ENCODE assay signal across 8 cellular contexts in the genomic region with DNA sequence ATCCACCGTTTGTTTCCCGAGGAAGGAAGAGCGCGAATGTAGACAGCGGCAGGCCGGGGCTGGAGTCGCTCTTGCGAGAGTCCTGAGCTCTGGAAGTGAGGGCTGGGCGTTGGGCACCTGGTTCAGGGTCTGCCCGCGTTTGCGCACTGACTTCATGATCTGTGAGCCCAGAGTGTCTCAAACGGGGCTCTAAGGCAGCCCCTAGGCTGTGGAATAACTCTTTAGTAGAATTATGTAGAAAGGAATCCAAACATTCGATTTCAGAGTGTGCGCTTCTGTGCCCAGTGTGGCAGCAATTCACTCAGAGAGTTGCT. TPM values are rescaled to one million over a fixed set of nuclear protein-coding genes. Genes with fewer than 3 reads are reported as not detected.
DNase-seq lines count a peak whose midpoint lies in the region; ATAC-seq, FAIRE-seq and TF ChIP-seq lines count a peak whose summit lies in the region.

No MANE protein-coding gene starts in this region.

- CTCF ChIA-PET in endothelial cell of umbilical vein (lab: Charles Lee) = interaction anchor here (0.7 to 2.5 kb wide), 7 partner anchors 10 to 221 kb away, joined by 3 to 10 read pairs (median 3); no protein-coding TSS in a partner anchor

- no peak for TF ChIP-seq EP300 in neural cell (conservative IDR thresholded peaks at IDR 0.05; ENCODE audit: poor library complexity, severe bottlenecking)

- DNase-seq in AG08396 (ENCODE audit: low spot score) (peak; percentile 27), NT2/D1 (ENCODE audit: low read depth, low spot score) (no peak), endothelial cell of umbilical vein (ENCODE audit: low read depth, low spot score) (no peak), CD1c-positive myeloid dendritic cell (ENCODE audit: extremely low spot score) (no peak), KG1 (lab: John Stamatoyannopoulos, UW) (no peak), DMS53 (lab: John Stamatoyannopoulos, UW) (no peak)

- H3K36me3 ChIP-seq in NT2/D1 (ENCODE audit: insufficient read depth, insufficient read length, low read length) (no peaks in the 10 kb centered on the region), endothelial cell of umbilical vein (ENCODE audit: control insufficient read depth in 2 of 2, extremely low read depth in 1 of 2, insufficient read depth in 2 of 2, low read length in 2 of 2) (no peaks in the 10 kb centered on the region), neural cell (ENCODE audit: insufficient read depth, low read length) (no peaks in the 10 kb centered on the region)

- H3K4me2 ChIP-seq in endothelial cell of umbilical vein (ENCODE audit: insufficient read depth, low read length) (peak overlapping the region; percentile 64), neural cell (ENCODE audit: low read length) (peak overlapping the region; percentile 83)

- peak overlapping the region; percentile 84 for H3K9ac ChIP-seq in NT2/D1 (ENCODE audit: insufficient read length, low read depth)
- H3K9ac ChIP-seq in endothelial cell of umbilical vein (replicated peaks; ENCODE audit: extremely low read depth, insufficient read depth, low read length) = no peak overlapping the region
- H3K9ac ChIP-seq in neural cell (ENCODE audit: low read length) = peak overlapping the region; percentile 38

- POLR2A ChIA-PET in endothelial cell of umbilical vein (lab: Charles Lee) = no interaction called here

- no peaks in the 10 kb centered on the region for H3K9me2 ChIP-seq in neural cell (ENCODE audit: insufficient read depth, low read length)

- TF ChIP-seq CTCF in endothelial cell of umbilical vein (IDR thresholded peaks at IDR 0.05; ENCODE audit: extremely low read depth in 1 of 2, insufficient read depth in 1 of 2, low read depth in 1 of 2, low read length in 2 of 2) (no peak), neural cell (IDR thresholded peaks at IDR 0.05; ENCODE audit: poor library complexity, severe bottlenecking) (no peak)

- no peaks in the 10 kb centered on the region for H3K9me1 ChIP-seq in endothelial cell of umbilical vein (replicated peaks; ENCODE audit: control insufficient read depth, extremely low read depth, insufficient read depth, low read length)

- ATAC-seq in GM18873 (IDR thresholded peaks at IDR 0.05; ENCODE audit: low FRiP score, unreplicated experiment) = no peak

- BruUV-seq in endothelial cell of umbilical vein (replicated peaks; lab: Mats Ljungman, UMichigan) = no TSS peak

- dilution Hi-C loops in endothelial cell of umbilical vein (cut with MboI; ENCODE audit: extremely low pct_ligation_motif_present, low sequenced_read_pairs) = no loop called here

- intact Hi-C loops in endothelial cell of umbilical vein (cut with micrococcal nuclease) = no loop called here

- H3K4me3 ChIP-seq in NT2/D1 (ENCODE audit: insufficient read length, low read depth) (peak overlapping the region; percentile 43), endothelial cell of umbilical vein (replicated peaks in 1 of 3; ENCODE audit: insufficient read depth in 1 of 3, low read depth in 1 of 3, low read length in 3 of 3) (peak overlapping the region; percentile 4 to 42 (median 35)), neural cell (ENCODE audit: low read length) (peak overlapping the region; percentile 71)

- H2AFZ ChIP-seq in endothelial cell of umbilical vein (ENCODE audit: low read depth, low read length) = peak overlapping the region; percentile 90
- H2AFZ ChIP-seq in neural cell (ENCODE audit: low read depth, low read length) = no peak overlapping the region

- no peak for TF ChIP-seq RAD21 in neural cell (conservative IDR thresholded peaks at IDR 0.05)

- FAIRE-seq in endothelial cell of umbilical vein (lab: Jason Lieb, UNC) = no peak

- H4K20me1 ChIP-seq in endothelial cell of umbilical vein (replicated peaks; ENCODE audit: control insufficient read depth, extremely low read depth, insufficient read depth, low read length) (no peaks in the 10 kb centered on the region), neural cell (ENCODE audit: insufficient read depth) (no peaks in the 10 kb centered on the region)

- H3K27me3 ChIP-seq in NT2/D1 (ENCODE audit: insufficient read depth, insufficient read length) (peaks cover 49% of the 10 kb centered on the region), endothelial cell of umbilical vein (ENCODE audit: control insufficient read depth in 2 of 2, insufficient read depth in 2 of 2, low read length in 2 of 2) (peaks cover 11 to 17% of the 10 kb centered on the region in 2 experiments), neural cell (ENCODE audit: insufficient read depth, low read depth, low read length) (peaks cover 43% of the 10 kb centered on the region)

- no peaks in the 10 kb centered on the region for H3F3A ChIP-seq in neural cell (ENCODE audit: insufficient read depth, low read length, poor library complexity, severe bottlenecking)

- no peaks in the 10 kb centered on the region for H3K79me2 ChIP-seq in endothelial cell of umbilical vein (ENCODE audit: control insufficient read depth, insufficient read depth, low read length)
- no peaks in the 10 kb centered on the region for H3K79me2 ChIP-seq in neural cell (replicated peaks; ENCODE audit: insufficient read depth, low read length)

- H3K9me3 ChIP-seq in NT2/D1 (ENCODE audit: insufficient read depth, low read length) (peaks cover 7% of the 10 kb centered on the region; the same call in 1 of the 2 replicates), endothelial cell of umbilical vein (replicated peaks; ENCODE audit: control insufficient read depth, insufficient read depth, low read length) (no peaks in the 10 kb centered on the region), neural cell (ENCODE audit: low read length) (peaks cover 5% of the 10 kb centered on the region)

- H3K4me1 ChIP-seq in NT2/D1 (ENCODE audit: insufficient read depth, insufficient read length) = peaks cover 18% of the 10 kb centered on the region
- H3K4me1 ChIP-seq in endothelial cell of umbilical vein (ENCODE audit: control insufficient read depth, extremely low read depth, insufficient read depth, low read length) = peaks cover 16% of the 10 kb centered on the region

- no peak for TF ChIP-seq POLR2A in endothelial cell of umbilical vein (IDR thresholded peaks at IDR 0.05; ENCODE audit: low read depth, low read length)

- no peak overlapping the region for H3K27ac ChIP-seq in endothelial cell of umbilical vein (ENCODE audit: insufficient read depth, low read depth, low read length)
- no peak overlapping the region for H3K27ac ChIP-seq in neural cell (ENCODE audit: low read length)

TF ChIP-seq in endothelial cell of umbilical vein, 7 proteins besides CTCF, POLR2A, EP300 and RAD21:
- TF ChIP-seq MYC (IDR thresholded peaks at IDR 0.05; ENCODE audit: low read depth, low read length) (no peak), EZH2 (IDR thresholded peaks at IDR 0.05; ENCODE audit: borderline replicate concordance, low read depth, low read length, severe bottlenecking) (no peak), POLR2AphosphoS5 (IDR thresholded peaks at IDR 0.05; ENCODE audit: insufficient read depth, low read depth, low read length) (no peak), GATA2 (IDR thresholded peaks at IDR 0.05; ENCODE audit: insufficient read depth, insufficient read length, low read depth, low read length) (no peak), JUN (IDR thresholded peaks at IDR 0.05; ENCODE audit: borderline replicate concordance, insufficient read depth, insufficient read length, low read depth) (no peak), FOS (IDR thresholded peaks at IDR 0.05; ENCODE audit: borderline replicate concordance, insufficient read depth, low read length) (no peak)
- TF ChIP-seq, protein P1, sequence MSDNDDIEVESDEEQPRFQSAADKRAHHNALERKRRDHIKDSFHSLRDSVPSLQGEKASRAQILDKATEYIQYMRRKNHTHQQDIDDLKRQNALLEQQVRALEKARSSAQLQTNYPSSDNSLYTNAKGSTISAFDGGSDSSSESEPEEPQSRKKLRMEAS (IDR thresholded peaks at IDR 0.05; ENCODE audit: insufficient read depth, insufficient read length) = no peak

TF ChIP-seq in neural cell, 6 proteins besides CTCF, POLR2A, EP300 and RAD21 (continues in another document):
- TF ChIP-seq MXI1 (conservative IDR thresholded peaks at IDR 0.05; ENCODE audit: poor library complexity, severe bottlenecking) (no peak), EZH2 (IDR thresholded peaks at IDR 0.05; ENCODE audit: borderline replicate concordance, insufficient read depth, low read length, poor library complexity, severe bottlenecking) (no peak), TAF1 (IDR thresholded peaks at IDR 0.05; ENCODE audit: low read depth) (no peak), POLR2AphosphoS5 (IDR thresholded peaks at IDR 0.05) (no peak), SMC3 (conservative IDR thresholded peaks at IDR 0.05; ENCODE audit: poor library complexity) (no peak)

RNA-seq across cellular contexts. Expression of gene GGTA1, which starts 0.5 kb away (rescaled TPM):
- total RNA-seq in endothelial cell of umbilical vein = not detected in 2 replicates
- polyA plus RNA-seq in endothelial cell of umbilical vein = not detected in 2 replicates
- polyA plus RNA-seq in endothelial cell of umbilical vein (2011; cell fraction: cytosol; rRNA removed) = 0.04 and 0.06 TPM in 2 replicates
- not detected in 2 replicates for polyA plus RNA-seq in endothelial cell of umbilical vein (2011; cell fraction: nucleus; rRNA removed)
- polyA plus RNA-seq in endothelial cell of umbilical vein (2012) = 0.14 TPM in 1 of 2 replicates, not detected in the other
- not detected in 2 replicates for polyA minus RNA-seq in endothelial cell of umbilical vein
- polyA minus RNA-seq in endothelial cell of umbilical vein (2011; cell fraction: cytosol; rRNA and poly(A)+ RNA removed) = not detected
- not detected in 2 replicates for polyA minus RNA-seq in endothelial cell of umbilical vein (2011; cell fraction: nucleus; rRNA and poly(A)+ RNA removed)
- polyA plus RNA-seq in neural cell = not detected in 2 replicates
- polyA minus RNA-seq in neural cell = not detected in 2 replicates
